ENCODE assay signal across 1 cellular context in genomic region chr5:151155777-151156731, GRCh38.
TF ChIP-seq lines count a peak whose summit lies in the region.

No MANE protein-coding gene starts in this region.

TF ChIP-seq in HepG2, 621 proteins besides CTCF, POLR2A, EP300 and RAD21 (continued from another document):
- peak; percentile 77 for TF ChIP-seq NR2F6 (IDR thresholded peaks at IDR 0.05)
- TF ChIP-seq NR2F6 (CRISPR knock-in tag; IDR thresholded peaks at IDR 0.05), result peak; percentile 87
- peak; percentile 17; the same call in 1 of the 2 replicates for TF ChIP-seq ZBTB7B (CRISPR knock-in tag; IDR thresholded peaks at IDR 0.05)
- TF ChIP-seq SIN3A (IDR thresholded peaks at IDR 0.05; ENCODE audit: borderline replicate concordance, low read depth, low read length), result 0 out of 2 replicates have a peak, but pooled peaks have one; percentile 33
- no peak for TF ChIP-seq ZNF33A (CRISPR knock-in tag; IDR thresholded peaks at IDR 0.05; ENCODE audit: borderline replicate concordance)
- TF ChIP-seq POLR2G (IDR thresholded peaks at IDR 0.05; ENCODE audit: low read depth, low read length), result peak; percentile 52; the same call in 1 of the 2 replicates
- 0 out of 2 replicates have a peak, but pooled peaks have one; percentile 46 for TF ChIP-seq ZNF350 (CRISPR knock-in tag; IDR thresholded peaks at IDR 0.05; ENCODE audit: borderline replicate concordance, low read depth)
- 0 out of 2 replicates have a peak, but pooled peaks have one; percentile 21 for TF ChIP-seq ZNF138 (CRISPR knock-in tag; IDR thresholded peaks at IDR 0.05; ENCODE audit: low read depth)
- 0 out of 2 replicates have a peak, but pooled peaks have one; percentile 39 for TF ChIP-seq ZNF772 (CRISPR knock-in tag; IDR thresholded peaks at IDR 0.05)
- no peak for TF ChIP-seq ZNF513 (CRISPR knock-in tag; conservative IDR thresholded peaks at IDR 0.05)
- TF ChIP-seq NCOA2 (CRISPR knock-in tag; IDR thresholded peaks at IDR 0.05), result peak; percentile 35; the same call in 1 of the 2 replicates
- no peak for TF ChIP-seq CEBPZ (IDR thresholded peaks at IDR 0.05; ENCODE audit: low read length)
- TF ChIP-seq SP4 (CRISPR knock-in tag; IDR thresholded peaks at IDR 0.05), result peak; percentile 72; the same call in 1 of the 2 replicates
- TF ChIP-seq GZF1 (CRISPR knock-in tag; IDR thresholded peaks at IDR 0.05), result peak; percentile 58; the same call in 1 of the 2 replicates
- TF ChIP-seq, protein P1, sequence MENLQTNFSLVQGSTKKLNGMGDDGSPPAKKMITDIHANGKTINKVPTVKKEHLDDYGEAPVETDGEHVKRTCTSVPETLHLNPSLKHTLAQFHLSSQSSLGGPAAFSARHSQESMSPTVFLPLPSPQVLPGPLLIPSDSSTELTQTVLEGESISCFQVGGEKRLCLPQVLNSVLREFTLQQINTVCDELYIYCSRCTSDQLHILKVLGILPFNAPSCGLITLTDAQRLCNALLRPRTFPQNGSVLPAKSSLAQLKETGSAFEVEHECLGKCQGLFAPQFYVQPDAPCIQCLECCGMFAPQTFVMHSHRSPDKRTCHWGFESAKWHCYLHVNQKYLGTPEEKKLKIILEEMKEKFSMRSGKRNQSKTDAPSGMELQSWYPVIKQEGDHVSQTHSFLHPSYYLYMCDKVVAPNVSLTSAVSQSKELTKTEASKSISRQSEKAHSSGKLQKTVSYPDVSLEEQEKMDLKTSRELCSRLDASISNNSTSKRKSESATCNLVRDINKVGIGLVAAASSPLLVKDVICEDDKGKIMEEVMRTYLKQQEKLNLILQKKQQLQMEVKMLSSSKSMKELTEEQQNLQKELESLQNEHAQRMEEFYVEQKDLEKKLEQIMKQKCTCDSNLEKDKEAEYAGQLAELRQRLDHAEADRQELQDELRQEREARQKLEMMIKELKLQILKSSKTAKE (CRISPR knock-in tag; IDR thresholded peaks at IDR 0.05; ENCODE audit: borderline replicate concordance), result no peak
- no peak for TF ChIP-seq GTF3A (CRISPR knock-in tag; conservative IDR thresholded peaks at IDR 0.05)
- no peak for TF ChIP-seq ZNF784 (CRISPR knock-in tag; IDR thresholded peaks at IDR 0.05; ENCODE audit: borderline replicate concordance)
- peak; percentile 31; the same call in 1 of the 2 replicates for TF ChIP-seq MIER3 (CRISPR knock-in tag; IDR thresholded peaks at IDR 0.05; ENCODE audit: borderline replicate concordance)
- TF ChIP-seq DPF2 (CRISPR knock-in tag; IDR thresholded peaks at IDR 0.05; ENCODE audit: borderline replicate concordance, low read depth), result no peak
- TF ChIP-seq REST (IDR thresholded peaks at IDR 0.05; ENCODE audit: borderline replicate concordance in 1 of 2, low read depth in 1 of 2, low read length in 2 of 2), result 0 out of 4 replicates have a peak, but pooled peaks of 1 of the 2 experiments have one; percentile 29
- TF ChIP-seq HDAC2 (CRISPR knock-in tag; IDR thresholded peaks at IDR 0.05), result peak; percentile 66
- TF ChIP-seq MED1 (CRISPR knock-in tag; IDR thresholded peaks at IDR 0.05), result 0 out of 2 replicates have a peak, but pooled peaks have one; percentile 52
- peak; percentile 71 for TF ChIP-seq SALL1 (CRISPR knock-in tag; IDR thresholded peaks at IDR 0.05)
- TF ChIP-seq ZBTB46 (CRISPR knock-in tag; IDR thresholded peaks at IDR 0.05; ENCODE audit: borderline replicate concordance), result no peak; the same call in 1 of the 2 replicates
- peak; percentile 55 for TF ChIP-seq RCOR2 (CRISPR knock-in tag; IDR thresholded peaks at IDR 0.05)
- peak; percentile 76 for TF ChIP-seq SAP130 (CRISPR knock-in tag; IDR thresholded peaks at IDR 0.05; ENCODE audit: low read depth)
- TF ChIP-seq, protein P2, sequence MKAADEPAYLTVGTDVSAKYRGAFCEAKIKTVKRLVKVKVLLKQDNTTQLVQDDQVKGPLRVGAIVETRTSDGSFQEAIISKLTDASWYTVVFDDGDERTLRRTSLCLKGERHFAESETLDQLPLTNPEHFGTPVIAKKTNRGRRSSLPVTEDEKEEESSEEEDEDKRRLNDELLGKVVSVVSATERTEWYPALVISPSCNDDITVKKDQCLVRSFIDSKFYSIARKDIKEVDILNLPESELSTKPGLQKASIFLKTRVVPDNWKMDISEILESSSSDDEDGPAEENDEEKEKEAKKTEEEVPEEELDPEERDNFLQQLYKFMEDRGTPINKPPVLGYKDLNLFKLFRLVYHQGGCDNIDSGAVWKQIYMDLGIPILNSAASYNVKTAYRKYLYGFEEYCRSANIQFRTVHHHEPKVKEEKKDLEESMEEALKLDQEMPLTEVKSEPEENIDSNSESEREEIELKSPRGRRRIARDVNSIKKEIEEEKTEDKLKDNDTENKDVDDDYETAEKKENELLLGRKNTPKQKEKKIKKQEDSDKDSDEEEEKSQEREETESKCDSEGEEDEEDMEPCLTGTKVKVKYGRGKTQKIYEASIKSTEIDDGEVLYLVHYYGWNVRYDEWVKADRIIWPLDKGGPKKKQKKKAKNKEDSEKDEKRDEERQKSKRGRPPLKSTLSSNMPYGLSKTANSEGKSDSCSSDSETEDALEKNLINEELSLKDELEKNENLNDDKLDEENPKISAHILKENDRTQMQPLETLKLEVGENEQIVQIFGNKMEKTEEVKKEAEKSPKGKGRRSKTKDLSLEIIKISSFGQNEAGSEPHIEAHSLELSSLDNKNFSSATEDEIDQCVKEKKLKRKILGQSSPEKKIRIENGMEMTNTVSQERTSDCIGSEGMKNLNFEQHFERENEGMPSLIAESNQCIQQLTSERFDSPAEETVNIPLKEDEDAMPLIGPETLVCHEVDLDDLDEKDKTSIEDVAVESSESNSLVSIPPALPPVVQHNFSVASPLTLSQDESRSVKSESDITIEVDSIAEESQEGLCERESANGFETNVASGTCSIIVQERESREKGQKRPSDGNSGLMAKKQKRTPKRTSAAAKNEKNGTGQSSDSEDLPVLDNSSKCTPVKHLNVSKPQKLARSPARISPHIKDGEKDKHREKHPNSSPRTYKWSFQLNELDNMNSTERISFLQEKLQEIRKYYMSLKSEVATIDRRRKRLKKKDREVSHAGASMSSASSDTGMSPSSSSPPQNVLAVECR (CRISPR knock-in tag; IDR thresholded peaks at IDR 0.05; ENCODE audit: borderline replicate concordance), result peak; percentile 59
